16 cellular contexts compared by ENCODE assay signal in genomic region chr5:171661146-171661545, GRCh38.
A peak's percentile ranks its signal among the peaks of the same experiment; 100 is the strongest.
DNase-seq lines count a peak whose midpoint lies in the region; ATAC-seq and TF ChIP-seq lines count a peak whose summit lies in the region.
"Had no signal": no experiment of that assay in that cellular context is flagged by ENCODE, and none has a peak within 500 bp of the region (broad histone marks: within the 10 kb centered on the region; RNA-seq: fewer than 3 reads in every experiment).

No MANE protein-coding gene starts in this region.

- CTCF ChIA-PET in RWPE1 (lab: Yijun Ruan, JAX), result no interaction called here

- no peaks in the 10 kb centered on the region for H3K27me3 Mint-ChIP-seq in chondrocyte (ENCODE audit: low read depth)

- H3K4me1 ChIP-seq in left ventricle myocardium inferior, result peaks cover 17% of the 10 kb centered on the region

- no peak overlapping the region for H3K4me3 Mint-ChIP-seq in chondrocyte (ENCODE audit: unreplicated experiment)
- H3K4me3 Mint-ChIP-seq: B cell; CD4-positive, alpha-beta memory T cell; GM23338 had no signal

- peak overlapping the region; percentile 73 for H3K27ac Mint-ChIP-seq in chondrocyte (ENCODE audit: unreplicated experiment)
- H3K27ac Mint-ChIP-seq: B cell; CD4-positive, alpha-beta memory T cell; GM23338 had no signal

- ATAC-seq in left ventricle myocardium superior, result peak; percentile 59
- ATAC-seq: GM23338, HepG2 had no signal

- H3K4me1 Mint-ChIP-seq in chondrocyte (ENCODE audit: low read depth), result peaks cover 29% of the 10 kb centered on the region
- H3K4me1 Mint-ChIP-seq: B cell; CD4-positive, alpha-beta memory T cell had no signal

- H3K9me3 ChIP-seq in left ventricle myocardium inferior (replicated peaks), result no peaks in the 10 kb centered on the region
- no peaks in the 10 kb centered on the region for H3K9me3 ChIP-seq in SK-N-MC (ENCODE audit: low read depth, low read length)

- intact Hi-C loops in left ventricle myocardium superior (cut with micrococcal nuclease), result no loop called here
- intact Hi-C loops in left ventricle myocardium inferior (cut with micrococcal nuclease), result no loop called here

- H3K9ac ChIP-seq in SK-N-MC (ENCODE audit: insufficient read length), result no peak overlapping the region

- H3K36me3 ChIP-seq in left ventricle myocardium inferior (no peaks in the 10 kb centered on the region), SK-N-MC (ENCODE audit: insufficient read depth, low read length) (no peaks in the 10 kb centered on the region)

- TF ChIP-seq CTCF in left ventricle myocardium inferior (IDR thresholded peaks at IDR 0.05; ENCODE audit: borderline replicate concordance) (no peak), chondrocyte (IDR thresholded peaks at IDR 0.05) (no peak), RWPE1 (conservative IDR thresholded peaks at IDR 0.05; ENCODE audit: low read depth) (no peak)

- H3K36me3 Mint-ChIP-seq in chondrocyte (ENCODE audit: low read depth), result no peaks in the 10 kb centered on the region
- H3K36me3 Mint-ChIP-seq: CD4-positive, alpha-beta memory T cell had no signal

- H3K27ac ChIP-seq in left ventricle myocardium inferior (replicated peaks) (no peak overlapping the region), SK-N-MC (peak overlapping the region; percentile 22; the same call in 1 of the 2 replicates), RWPE1 (no peak overlapping the region)

- H3K9me3 Mint-ChIP-seq in chondrocyte (ENCODE audit: low read depth), result peaks cover 6% of the 10 kb centered on the region
- H3K9me3 Mint-ChIP-seq: CD4-positive, alpha-beta memory T cell; GM23338 had no signal

- H3K27me3 ChIP-seq in left ventricle myocardium inferior (ENCODE audit: low read depth), result no peaks in the 10 kb centered on the region

- POLR2A ChIA-PET in RWPE1 (lab: Yijun Ruan, JAX; ENCODE audit: low non-redundant PET), result no interaction called here

- DNase-seq in left ventricle myocardium superior (no peak), left ventricle myocardium inferior (no peak), SK-N-MC (ENCODE audit: low read depth, low spot score) (no peak), chondrocyte (ENCODE audit: low spot score) (no peak), smooth muscle cell of the brain vasculature (ENCODE audit: low read depth, low spot score) (peak; percentile 20), NCI-H82 treated with DMSO at 0.1 percent for 48 hours (lab: John Stamatoyannopoulos, UW; ENCODE audit: unreplicated experiment) (no peak), T1000 (lab: John Stamatoyannopoulos, UW) (no peak), RWPE1 (ENCODE audit: low spot score) (no peak)
- DNase-seq: C1 segment of cervical spinal cord; CD4-positive, alpha-beta memory T cell; DMS79; EL; H7 had no signal

- no peak overlapping the region for H3K4me3 ChIP-seq in left ventricle myocardium inferior
- H3K4me3 ChIP-seq in SK-N-MC, result no peak overlapping the region
- H3K4me3 ChIP-seq: GM23338 had no signal
